In the genomic region with DNA sequence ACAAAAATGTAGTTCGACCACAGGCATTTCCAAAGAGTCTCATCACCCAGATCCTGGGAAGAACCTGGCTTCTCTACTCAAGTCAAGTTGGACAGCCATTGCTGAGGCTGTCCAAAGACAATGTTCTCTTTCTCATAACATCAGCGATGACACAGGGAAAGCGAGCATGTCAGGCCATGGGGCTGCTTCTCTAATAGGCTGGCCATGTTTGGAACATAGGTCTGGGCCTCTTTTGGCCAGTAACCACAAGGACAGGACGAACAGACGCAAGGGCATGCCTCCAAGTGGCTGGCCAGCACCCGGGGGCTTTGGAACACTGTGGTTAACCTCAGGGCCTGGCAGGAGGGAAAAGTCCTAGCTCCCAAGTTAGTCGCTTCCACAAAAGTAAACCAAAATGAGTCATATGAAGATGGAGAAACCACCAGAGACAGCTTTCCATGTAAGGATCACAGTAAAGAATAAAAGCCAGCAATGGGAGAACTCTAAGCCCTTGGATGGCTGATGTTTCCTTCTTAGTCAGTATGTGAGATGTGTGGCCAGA, we compare ENCODE assay signal across 12 cellular contexts.
DNase-seq lines count a peak whose midpoint lies in the region; ATAC-seq and TF ChIP-seq lines count a peak whose summit lies in the region.
"Had no signal": no experiment of that assay in that cellular context is flagged by ENCODE, and none has a peak within 500 bp of the region (broad histone marks: within the 10 kb centered on the region; RNA-seq: fewer than 3 reads in every experiment).

No MANE protein-coding gene starts in this region.

- H3K4me3 Mint-ChIP-seq in HFFc6, result peak overlapping the region; percentile 45
- H3K4me3 Mint-ChIP-seq: activated CD4-positive, alpha-beta memory T cell treated with anti-CD3 and anti-CD28 coated beads for 36 hours had no signal

- peak overlapping the region; percentile 17 for H3K4me3 ChIP-seq in adipocyte (ENCODE audit: low read length)
- H3K4me3 ChIP-seq in gastroesophageal sphincter, result no peak overlapping the region
- H3K4me3 ChIP-seq: SK-N-MC had no signal

- H3K27ac ChIP-seq in gastroesophageal sphincter, result no peak overlapping the region
- H3K27ac ChIP-seq: SK-N-MC had no signal

- WGBS in gastroesophageal sphincter (ENCODE audit: low coverage in 1 of 2), 2 donors, result 53 to 79% methylated on average over 5 of the region's 7 CpGs

- H3K4me1 ChIP-seq in adipocyte (ENCODE audit: control insufficient read depth, insufficient read depth, low read length) (peaks cover 57% of the 10 kb centered on the region), gastroesophageal sphincter (peaks cover 0 to 12% (median 0%) of the 10 kb centered on the region in 3 donors)

- no peaks in the 10 kb centered on the region; the same call in 1 of the 2 replicates for H3K27me3 Mint-ChIP-seq in HFFc6 (ENCODE audit: insufficient read depth)

- H3K36me3 ChIP-seq in adipocyte (ENCODE audit: control insufficient read depth, insufficient read depth, low read length, severe bottlenecking) (no peaks in the 10 kb centered on the region), gastroesophageal sphincter (no peaks in the 10 kb centered on the region)

- no peaks in the 10 kb centered on the region for H3K27me3 ChIP-seq in adipocyte (replicated peaks; ENCODE audit: control insufficient read depth, insufficient read depth, low read length)
- H3K27me3 ChIP-seq in gastroesophageal sphincter, result no peaks in the 10 kb centered on the region

- H3K9me3 Mint-ChIP-seq in HFFc6, result no peaks in the 10 kb centered on the region
- H3K9me3 Mint-ChIP-seq: activated CD4-positive, alpha-beta memory T cell treated with anti-CD3 and anti-CD28 coated beads for 36 hours had no signal

- DNase-seq in HFFc6 (peak; percentile 87), adipocyte (ENCODE audit: low read depth) (peak; percentile 67), smooth muscle cell of the brain vasculature (ENCODE audit: low read depth, low spot score) (peak; percentile 76), dermis blood vessel endothelial cell (no peak), cerebellum (ENCODE audit: low spot score) (no peak), DMS114 treated with DMSO at 0.1 percent for 48 hours (lab: John Stamatoyannopoulos, UW; ENCODE audit: unreplicated experiment) (no peak)
- DNase-seq: activated CD4-positive, alpha-beta memory T cell treated with anti-CD3 and anti-CD28 coated beads for 36 hours; NCI-H2029 treated with DMSO at 0.1 percent for 48 hours; stimulated activated CD4-positive, alpha-beta T cell treated with anti-CD3 and anti-CD28 coated beads, Interleukin-2, amount 100 ng/mL, for 24 hours had no signal

- peak overlapping the region; percentile 88 for H3K27ac Mint-ChIP-seq in HFFc6
- H3K27ac Mint-ChIP-seq: activated CD4-positive, alpha-beta memory T cell treated with anti-CD3 and anti-CD28 coated beads for 36 hours had no signal

- peak overlapping the region; percentile 40 for H3K9ac ChIP-seq in adipocyte (ENCODE audit: low read length)

- ATAC-seq in gastroesophageal sphincter, result peak; percentile 8
- ATAC-seq in HG03039 (IDR thresholded peaks at IDR 0.05; ENCODE audit: unreplicated experiment), result no peak

- TF ChIP-seq CTCF in HFFc6 (IDR thresholded peaks at IDR 0.05) (no peak), gastroesophageal sphincter (IDR thresholded peaks at IDR 0.05) (no peak)

- H3K36me3 Mint-ChIP-seq in HFFc6 (ENCODE audit: low read depth), result no peaks in the 10 kb centered on the region
- H3K36me3 Mint-ChIP-seq: activated CD4-positive, alpha-beta memory T cell treated with anti-CD3 and anti-CD28 coated beads for 36 hours had no signal

- TF ChIP-seq POLR2A in gastroesophageal sphincter (IDR thresholded peaks at IDR 0.05), result no peak

- no peaks in the 10 kb centered on the region for H3K9me3 ChIP-seq in adipocyte (ENCODE audit: control insufficient read depth, low read length)
- no peaks in the 10 kb centered on the region for H3K9me3 ChIP-seq in gastroesophageal sphincter

- peaks cover 99% of the 10 kb centered on the region for H3K4me1 Mint-ChIP-seq in HFFc6 (ENCODE audit: low read depth)

- no peak for TF ChIP-seq EP300 in gastroesophageal sphincter (IDR thresholded peaks at IDR 0.05)

Comparison
In these comparisons a context has a peak if more than half of its experiments do, and no peak if none do; other contexts are left out.
1. DNase-seq: peak in HFFc6 (single experiment), adipocyte (single experiment) and smooth muscle cell of the brain vasculature (single experiment); none in dermis blood vessel endothelial cell (single experiment), cerebellum (single experiment) and DMS114 treated with DMSO at 0.1 percent for 48 hours (single experiment).